Comparison of ENCODE assay signal across 14 cellular contexts in the genomic region with DNA sequence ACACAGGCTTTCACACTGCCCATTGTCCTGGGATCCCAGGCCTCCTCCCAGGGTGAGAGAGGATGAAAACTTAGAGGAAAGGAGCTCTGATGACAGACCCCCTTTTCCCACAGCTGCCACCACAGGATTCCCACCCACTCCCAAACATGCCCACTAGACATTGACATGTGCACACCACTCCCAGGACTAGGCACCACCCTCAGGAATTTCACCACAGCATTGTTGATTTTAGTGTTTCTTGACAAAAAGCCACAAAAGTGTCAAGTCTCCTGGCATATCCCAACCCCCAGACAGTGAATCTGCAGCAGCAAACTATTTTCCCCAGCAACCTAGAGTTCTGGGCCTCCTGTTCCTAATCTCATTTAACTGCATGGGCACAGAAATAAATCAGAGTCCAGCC. TPM values are rescaled to one million over a fixed set of nuclear protein-coding genes. Genes with fewer than 3 reads are reported as not detected.
DNase-seq lines count a peak whose midpoint lies in the region; ATAC-seq and TF ChIP-seq lines count a peak whose summit lies in the region.
"Had no signal": no experiment of that assay in that cellular context is flagged by ENCODE, and none has a peak within 500 bp of the region (broad histone marks: within the 10 kb centered on the region; RNA-seq: fewer than 3 reads in every experiment).

No MANE protein-coding gene starts in this region.

- BruUV-seq in Caco-2 (replicated peaks; lab: Mats Ljungman, UMichigan), result no TSS peak

- no peak overlapping the region for H3K27ac ChIP-seq in vagina
- H3K27ac ChIP-seq: BLaER1 treated with 17β-estradiol and CSF1 and Interleukin-3, amounts not matched to agents 10 nM and 100 nM; foreskin keratinocyte had no signal

- intact Hi-C loops in Caco-2 (cut with micrococcal nuclease; ENCODE audit: unreplicated experiment), result no loop called here
- intact Hi-C loops in vagina (cut with DNase I), result no loop called here
- intact Hi-C loops in sciatic nerve (cut with DNase I), result loop anchor here (10.0 kb wide), 1 partner anchor 993 kb away; no protein-coding TSS in a partner anchor

- no peak for TF ChIP-seq CTCF in Caco-2 (IDR thresholded peaks at IDR 0.05; ENCODE audit: insufficient read depth in 1 of 2, low read depth in 1 of 2, low read length in 1 of 2, severe bottlenecking in 1 of 2, unreplicated experiment in 1 of 2)
- no peak for TF ChIP-seq CTCF in osteocyte (IDR thresholded peaks at IDR 0.05)
- no peak for TF ChIP-seq CTCF in vagina (IDR thresholded peaks at IDR 0.05)

- H3K4me1 Mint-ChIP-seq in Caco-2 (ENCODE audit: low read depth, unreplicated experiment), result no peaks in the 10 kb centered on the region
- H3K4me1 Mint-ChIP-seq in osteocyte (ENCODE audit: unreplicated experiment), result peaks cover 19% of the 10 kb centered on the region

- H3K9me3 Mint-ChIP-seq in Caco-2 (ENCODE audit: unreplicated experiment), result no peaks in the 10 kb centered on the region
- H3K9me3 Mint-ChIP-seq in osteocyte (ENCODE audit: unreplicated experiment), result no peaks in the 10 kb centered on the region

- ATAC-seq in GM21390 (IDR thresholded peaks at IDR 0.05; ENCODE audit: unreplicated experiment) (no peak), sciatic nerve (no peak)
- ATAC-seq: GM12878 had no signal

- peaks cover 24% of the 10 kb centered on the region for H3K36me3 Mint-ChIP-seq in Caco-2 (ENCODE audit: insufficient read depth, unreplicated experiment)
- no peaks in the 10 kb centered on the region for H3K36me3 Mint-ChIP-seq in osteocyte (ENCODE audit: unreplicated experiment)

- H3K27ac Mint-ChIP-seq in Caco-2 (ENCODE audit: unreplicated experiment) (peak overlapping the region; percentile 53), osteocyte (ENCODE audit: unreplicated experiment) (peak overlapping the region; percentile 77)

- TF ChIP-seq POLR2A in vagina (IDR thresholded peaks at IDR 0.05), result no peak

- H3K9me3 ChIP-seq in Caco-2 (no peaks in the 10 kb centered on the region), vagina (no peaks in the 10 kb centered on the region)

- H3K27me3 ChIP-seq in Caco-2 (replicated peaks; ENCODE audit: control insufficient read depth, insufficient read depth, low read length), result no peaks in the 10 kb centered on the region
- no peaks in the 10 kb centered on the region for H3K27me3 ChIP-seq in vagina
- H3K27me3 ChIP-seq: BLaER1 treated with 17β-estradiol and CSF1 and Interleukin-3, amounts not matched to agents 10 nM and 100 nM; foreskin keratinocyte had no signal

- H3K36me3 ChIP-seq in Caco-2 (ENCODE audit: control insufficient read depth, insufficient read depth, low read length) (no peaks in the 10 kb centered on the region), vagina (no peaks in the 10 kb centered on the region)

- DNase-seq in Caco-2, result no peak
- DNase-seq in M059J (ENCODE audit: low read depth), result peak; percentile 68
- peak; percentile 4 for DNase-seq in fibroblast of peridontal ligament (ENCODE audit: extremely low read depth)
- no peak for DNase-seq in osteocyte (ENCODE audit: extremely low spot score, unreplicated experiment)
- DNase-seq in NCI-H1048 (lab: John Stamatoyannopoulos, UW), result no peak
- DNase-seq in vagina (ENCODE audit: extremely low spot score in 2 of 2), result no peak
- no peak for DNase-seq in sciatic nerve (ENCODE audit: low spot score)
- DNase-seq: amniotic stem cell, DND-41, foreskin keratinocyte, T-helper 9 cell had no signal

- H3K4me1 ChIP-seq in Caco-2, result no peaks in the 10 kb centered on the region
- H3K4me1 ChIP-seq in vagina, result no peaks in the 10 kb centered on the region
- H3K4me1 ChIP-seq: BLaER1 treated with 17β-estradiol and CSF1 and Interleukin-3, amounts not matched to agents 10 nM and 100 nM had no signal

- H3K4me3 ChIP-seq in Caco-2 (ENCODE audit: low read depth, low read length), result no peak overlapping the region
- no peak overlapping the region for H3K4me3 ChIP-seq in vagina
- H3K4me3 ChIP-seq: BLaER1 treated with 17β-estradiol and CSF1 and Interleukin-3, amounts not matched to agents 10 nM and 100 nM; GM12878 had no signal

- POLR2A ChIA-PET in Caco-2 (lab: Charles Lee), result no interaction called here

- H3K27me3 Mint-ChIP-seq in Caco-2 (ENCODE audit: insufficient read depth, unreplicated experiment) (no peaks in the 10 kb centered on the region), osteocyte (ENCODE audit: unreplicated experiment) (no peaks in the 10 kb centered on the region)

- CTCF ChIA-PET in Caco-2 (lab: Charles Lee), result no interaction called here

- no peak overlapping the region for H3K4me3 Mint-ChIP-seq in Caco-2 (ENCODE audit: unreplicated experiment)
- no peak overlapping the region for H3K4me3 Mint-ChIP-seq in osteocyte (ENCODE audit: unreplicated experiment)

RNA-seq across cellular contexts. Expression of a gene that starts 10.1 kb away (rescaled TPM):
- total RNA-seq in Caco-2 (2022) (13.2 and 14.6 TPM in 2 replicates), osteocyte (7.5 and 7.9 TPM in 2 replicates), vagina (6.4 TPM), sciatic nerve (10.4 TPM)
- total RNA-seq in M059J (2014; rRNA removed; shearing (Covaris generic)), result 18.4 and 25.1 TPM in 2 replicates

RNA-seq across cellular contexts. Expression of a gene that starts 49.7 kb away (rescaled TPM):
- total RNA-seq in Caco-2 (2022) (17.9 TPM in 2 replicates), osteocyte (9.8 and 11.3 TPM in 2 replicates), vagina (16.2 TPM), sciatic nerve (20.2 TPM)
- total RNA-seq in M059J (2014; rRNA removed; shearing (Covaris generic)), result 5.6 and 7.2 TPM in 2 replicates

Comparison
In these comparisons a context has a peak if more than half of its experiments do, and no peak if none do; other contexts are left out.
1. DNase-seq: peak in M059J (single experiment) and fibroblast of peridontal ligament (single experiment); none in Caco-2 (0 of 2), osteocyte (single experiment), NCI-H1048 (single experiment), vagina (0 of 2) and sciatic nerve (single experiment).